ENCODE assay signal across 14 cellular contexts in the genomic region with DNA sequence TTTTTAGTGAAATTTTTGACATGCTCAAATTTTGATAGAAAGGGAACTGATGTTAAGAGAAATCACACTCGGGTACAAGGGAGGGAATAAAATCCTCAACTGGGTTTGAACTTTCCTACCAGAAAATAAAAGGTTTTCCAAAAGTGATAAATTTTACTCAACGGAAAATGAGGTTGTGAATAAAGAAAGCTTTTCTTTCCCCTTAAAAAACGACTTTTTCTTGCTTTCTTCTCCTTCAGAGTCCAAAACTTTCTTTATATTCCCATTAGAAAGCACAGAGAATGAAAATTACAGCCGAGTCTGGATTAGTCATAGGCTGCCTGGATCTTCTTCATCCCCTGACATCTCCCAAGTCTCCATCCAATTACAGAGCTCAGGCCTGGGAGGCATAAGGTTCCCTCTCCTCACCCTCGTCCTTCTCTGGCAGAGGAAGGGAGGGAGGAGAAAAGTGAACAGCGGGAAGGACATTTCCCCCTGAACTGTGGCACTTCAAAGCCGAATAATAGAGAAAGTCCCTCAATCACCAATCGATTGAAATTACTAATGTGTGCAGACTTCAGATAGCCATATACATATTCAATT. TPM values are rescaled to one million over a fixed set of nuclear protein-coding genes. Genes with fewer than 3 reads are reported as not detected.
DNase-seq lines count a peak whose midpoint lies in the region; TF ChIP-seq lines count a peak whose summit lies in the region.
"Had no signal": no experiment of that assay in that cellular context is flagged by ENCODE, and none has a peak within 500 bp of the region (broad histone marks: within the 10 kb centered on the region; RNA-seq: fewer than 3 reads in every experiment).

No MANE protein-coding gene starts in this region.

- DNase-seq in NCI-H82 treated with DMSO at 0.1 percent for 48 hours (lab: John Stamatoyannopoulos, UW; ENCODE audit: unreplicated experiment) (peak; percentile 50), mammary epithelial cell (no peak), medulla oblongata (ENCODE audit: extremely low spot score) (peak; percentile 43), spleen (no peak), hepatic stellate cell (ENCODE audit: low spot score) (no peak), HCEC 1CT (no peak), NCI-H526 (lab: John Stamatoyannopoulos, UW) (no peak)
- DNase-seq: BE2C; CD8-positive, alpha-beta memory T cell; NCI-H1436 treated with DMSO at 0.1 percent for 48 hours; NCI-H2107; NCI-H226; NCI-H526 treated with DMSO at 0.1 percent for 48 hours had no signal

- H2AFZ ChIP-seq in mammary epithelial cell (ENCODE audit: low read depth, low read length) = peak overlapping the region; percentile 16

- no peak overlapping the region for H3K4me3 ChIP-seq in mammary epithelial cell (replicated peaks in 1 of 3; ENCODE audit: insufficient read depth in 1 of 3, low read depth in 2 of 3, low read length in 3 of 3)
- no peak overlapping the region for H3K4me3 ChIP-seq in spleen
- H3K4me3 ChIP-seq: HAP-1 had no signal

- WGBS in mammary epithelial cell (ENCODE audit: low coverage, missing lambda C conversion rate) = 91% methylated on average over 8 of the region's 8 CpGs
- WGBS in spleen, 5 donors = 68 to 83% (median 72%) methylated on average over 8 of the region's 8 CpGs

- H3K27ac ChIP-seq in mammary epithelial cell (ENCODE audit: insufficient read depth, low read depth, low read length) (no peak overlapping the region), spleen (peak overlapping the region; percentile 26 to 83 (median 70))

- CTCF ChIA-PET in mammary epithelial cell (lab: Charles Lee; ENCODE audit: low non-redundant PET) = no interaction called here

- H3K9me3 ChIP-seq in mammary epithelial cell (replicated peaks; ENCODE audit: insufficient read depth, low read length) (no peaks in the 10 kb centered on the region), spleen (peaks cover 0 to 13% (median 8%) of the 10 kb centered on the region in 8 donors)
- H3K9me3 ChIP-seq: BE2C, HAP-1 had no signal

- dilution Hi-C loops in mammary epithelial cell (cut with HindIII; ENCODE audit: low sequenced_read_pairs) = no loop called here

- no peak overlapping the region for H3K4me2 ChIP-seq in mammary epithelial cell (ENCODE audit: insufficient read depth, low read depth, low read length)

- in situ Hi-C loops in mammary epithelial cell (cut with MboI; ENCODE audit: low sequenced_read_pairs in 2 of 2) = no loop called here

- H3K79me2 ChIP-seq in mammary epithelial cell (ENCODE audit: insufficient read depth, low read length) = no peaks in the 10 kb centered on the region

- no peaks in the 10 kb centered on the region for H4K20me1 ChIP-seq in mammary epithelial cell (ENCODE audit: insufficient read depth, low read length)

- H3K36me3 ChIP-seq in mammary epithelial cell (ENCODE audit: insufficient read depth, low read length) = no peaks in the 10 kb centered on the region
- H3K36me3 ChIP-seq in spleen = no peaks in the 10 kb centered on the region
- H3K36me3 ChIP-seq: BE2C, HAP-1 had no signal

- H3K9ac ChIP-seq in mammary epithelial cell (ENCODE audit: insufficient read depth, low read length) = no peak overlapping the region

- BruUV-seq in mammary epithelial cell (replicated peaks; lab: Mats Ljungman, UMichigan) = no TSS peak

- no peak for TF ChIP-seq POLR2A in spleen (IDR thresholded peaks at IDR 0.05)

- H3K27me3 ChIP-seq in mammary epithelial cell (ENCODE audit: insufficient read depth, low read length) (no peaks in the 10 kb centered on the region), spleen (replicated peaks in 1 of 7) (no peaks in the 10 kb centered on the region)
- H3K27me3 ChIP-seq: BE2C had no signal

- H3K4me1 ChIP-seq in mammary epithelial cell (ENCODE audit: insufficient read depth, low read length) (peaks cover 12% of the 10 kb centered on the region), spleen (peaks cover 0 to 19% (median 0%) of the 10 kb centered on the region in 6 donors)
- H3K4me1 ChIP-seq: BE2C, HAP-1 had no signal

- no peak for TF ChIP-seq CTCF in mammary epithelial cell (conservative IDR thresholded peaks at IDR 0.05 in 1 of 2, IDR thresholded peaks at IDR 0.05 in 1 of 2; ENCODE audit: extremely low read depth in 1 of 2, insufficient read depth in 1 of 2, low read depth in 1 of 2, low read length in 2 of 2)
- no peak for TF ChIP-seq CTCF in spleen (IDR thresholded peaks at IDR 0.05 in 8 of 11, conservative IDR thresholded peaks at IDR 0.05 in 3 of 11)

- intact Hi-C loops in mammary epithelial cell (cut with micrococcal nuclease) (no loop called here), spleen (cut with DNase I; ENCODE audit: low total_unique reads) (no loop called here)

RNA-seq across cellular contexts. Expression of a gene that starts 28.1 kb away (rescaled TPM):
- total RNA-seq in mammary epithelial cell = 10 to 100 TPM; 60.6 to 76.5 TPM
- 76.1 TPM for polyA plus RNA-seq in mammary epithelial cell
- polyA minus RNA-seq in mammary epithelial cell = 117 TPM
- total RNA-seq in spleen = 100 to 1,000 TPM; 143 to 217 (median 195) TPM
- 10 to 100 TPM; 11.3 to 32.3 (median 16.8) TPM for polyA plus RNA-seq in spleen

Comparison
In these comparisons a context has a peak if more than half of its experiments do, and no peak if none do; other contexts are left out.
1. DNase-seq: peak in NCI-H82 treated with DMSO at 0.1 percent for 48 hours (single experiment) and medulla oblongata (single experiment); none in mammary epithelial cell (single experiment), spleen (single experiment), hepatic stellate cell (single experiment), HCEC 1CT (single experiment) and NCI-H526 (0 of 2).